ENCODE assay signal across 1 cellular context in genomic region chr11:6812391-6813005, GRCh38.
TF ChIP-seq lines count a peak whose summit lies in the region.

No MANE protein-coding gene starts in this region.

TF ChIP-seq in K562, 482 proteins besides CTCF, POLR2A, EP300 and RAD21 (continued from another document):
- no peak for TF ChIP-seq ZNF407 (IDR thresholded peaks at IDR 0.05; ENCODE audit: low read depth)
- no peak for TF ChIP-seq XRCC4 (IDR thresholded peaks at IDR 0.05; ENCODE audit: extremely low read depth, insufficient read depth, insufficient read length)
- no peak for TF ChIP-seq ZNF253 (CRISPR knock-in tag; conservative IDR thresholded peaks at IDR 0.05)
- no peak for TF ChIP-seq TFE3 (CRISPR knock-in tag; IDR thresholded peaks at IDR 0.05)
- TF ChIP-seq HMG20A (CRISPR knock-in tag; conservative IDR thresholded peaks at IDR 0.05): no peak
- TF ChIP-seq E2F5 (CRISPR knock-in tag; IDR thresholded peaks at IDR 0.05): no peak
- no peak for TF ChIP-seq CREB5 (CRISPR knock-in tag; IDR thresholded peaks at IDR 0.05)
- TF ChIP-seq STAT5A (IDR thresholded peaks at IDR 0.05; ENCODE audit: borderline replicate concordance, low read length): no peak
- TF ChIP-seq PBX2 (CRISPR knock-in tag; IDR thresholded peaks at IDR 0.05; ENCODE audit: low read depth): no peak
- peak; percentile 55; the same call in 1 of the 2 replicates for TF ChIP-seq PBX2 (tag; conservative IDR thresholded peaks at IDR 0.05; ENCODE audit: low read depth)
- TF ChIP-seq E2F6 (IDR thresholded peaks at IDR 0.05; ENCODE audit: borderline replicate concordance in 1 of 2, extremely low read depth in 1 of 2, insufficient read depth in 1 of 2, insufficient read length in 1 of 2, low read depth in 1 of 2, low read length in 1 of 2, poor library complexity in 1 of 2, severe bottlenecking in 1 of 2): peak in 1 of 2 experiments; percentile 66
- TF ChIP-seq SAFB (IDR thresholded peaks at IDR 0.05; ENCODE audit: borderline replicate concordance, low read depth, low read length): no peak
- 0 out of 4 replicates have a peak, but pooled peaks of 1 of the 2 experiments have one; percentile 30 for TF ChIP-seq RCOR1 (IDR thresholded peaks at IDR 0.05; ENCODE audit: borderline replicate concordance in 1 of 2, low read depth in 2 of 2, low read length in 2 of 2)
- TF ChIP-seq PCBP2 (IDR thresholded peaks at IDR 0.05; ENCODE audit: low read depth, low read length, poor library complexity, severe bottlenecking): no peak
